In the genomic region with DNA sequence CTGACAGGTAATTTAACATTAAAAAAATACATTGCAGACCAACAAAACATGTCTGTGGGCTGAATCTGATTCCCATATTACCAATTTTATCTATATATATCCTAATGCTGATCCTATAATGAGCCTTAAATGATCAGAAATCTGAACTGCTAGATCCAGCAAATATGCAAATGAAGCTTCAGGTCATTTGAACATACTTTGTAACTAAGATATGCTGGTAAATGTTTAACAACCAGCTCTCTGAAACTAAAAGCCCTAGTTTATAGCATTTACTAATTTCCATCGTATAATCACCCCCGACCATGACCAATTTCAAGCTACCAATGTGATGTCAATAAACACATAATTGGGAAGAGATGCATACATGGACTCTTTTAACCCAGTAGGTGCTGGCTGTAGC, we compare ENCODE assay signal across 24 cellular contexts. TPM values are rescaled to one million over a fixed set of nuclear protein-coding genes. Genes with fewer than 3 reads are reported as not detected.
DNase-seq lines count a peak whose midpoint lies in the region; ATAC-seq, FAIRE-seq and TF ChIP-seq lines count a peak whose summit lies in the region.
"Had no signal": no experiment of that assay in that cellular context is flagged by ENCODE, and none has a peak within 500 bp of the region (broad histone marks: within the 10 kb centered on the region; RNA-seq: fewer than 3 reads in every experiment).

No MANE protein-coding gene starts in this region.

- TF ChIP-seq POLR2A in HepG2 (IDR thresholded peaks at IDR 0.05; ENCODE audit: insufficient read depth in 1 of 2, low read depth in 2 of 2, low read length in 2 of 2) (no peak), transverse colon (IDR thresholded peaks at IDR 0.05) (no peak)

- peaks cover 0 to 10% (median 4%) of the 10 kb centered on the region in 4 donors for H3K36me3 ChIP-seq in liver (ENCODE audit: control insufficient read depth in 4 of 4, insufficient read depth in 3 of 4, low read depth in 1 of 4, low read length in 3 of 4)
- peaks cover 9 to 57% of the 10 kb centered on the region in 2 experiments for H3K36me3 ChIP-seq in HepG2 (replicated peaks in 1 of 2; ENCODE audit: control insufficient read depth in 1 of 2, insufficient read depth in 2 of 2, low read length in 2 of 2)
- H3K36me3 ChIP-seq in kidney (ENCODE audit: control insufficient read depth in 1 of 2, insufficient read depth in 2 of 2, low read length in 2 of 2): peaks cover 8 to 9% of the 10 kb centered on the region in 2 donors
- H3K36me3 ChIP-seq in transverse colon: no peaks in the 10 kb centered on the region

- no peaks in the 10 kb centered on the region for H3K4me1 Mint-ChIP-seq in nephron
- H3K4me1 Mint-ChIP-seq in activated CD4-positive, alpha-beta memory T cell treated with anti-CD3 and anti-CD28 coated beads for 36 hours (ENCODE audit: low read depth): no peaks in the 10 kb centered on the region
- H3K4me1 Mint-ChIP-seq: CD14-positive monocyte had no signal

- FAIRE-seq in HepG2 (lab: Jason Lieb, UNC) (no peak), kidney (lab: Jason Lieb, UNC) (no peak)
- FAIRE-seq: A549, GM12891 had no signal

- TF ChIP-seq EP300 in HepG2 (IDR thresholded peaks at IDR 0.05; ENCODE audit: low read depth in 2 of 2, low read length in 2 of 2): no peak
- no peak for TF ChIP-seq EP300 in HepG2 (CRISPR knock-in tag; IDR thresholded peaks at IDR 0.05; ENCODE audit: borderline replicate concordance)
- no peak for TF ChIP-seq EP300 in transverse colon (IDR thresholded peaks at IDR 0.05; ENCODE audit: low read depth)

- intact Hi-C loops in HepG2 (cut with micrococcal nuclease; ENCODE audit: unreplicated experiment): no loop called here
- intact Hi-C loops in kidney (cut with DNase I): no loop called here
- intact Hi-C loops in activated CD4-positive, alpha-beta memory T cell treated with anti-CD3 and anti-CD28 coated beads for 36 hours (cut with micrococcal nuclease): no loop called here
- intact Hi-C loops in transverse colon (cut with DNase I; ENCODE audit: low total_unique reads): no loop called here

- H3K4me1 ChIP-seq in liver (ENCODE audit: control insufficient read depth in 4 of 4, insufficient read depth in 4 of 4, low read length in 3 of 4) (peaks cover 6 to 47% (median 32%) of the 10 kb centered on the region in 4 donors), HepG2 (ENCODE audit: insufficient read depth, low read length) (peaks cover 15% of the 10 kb centered on the region), kidney (ENCODE audit: control insufficient read depth in 1 of 2, insufficient read depth in 1 of 2, low read depth in 1 of 2, low read length in 2 of 2) (peaks cover 14 to 20% of the 10 kb centered on the region in 2 donors), transverse colon (peaks cover 0 to 4% (median 0%) of the 10 kb centered on the region in 4 donors)
- H3K4me1 ChIP-seq: A549; BE2C; BLaER1 treated with 17β-estradiol and CSF1 and Interleukin-3, amounts not matched to agents 10 nM and 100 nM had no signal

- H3K9ac ChIP-seq in liver (ENCODE audit: low read depth in 1 of 2, low read length in 2 of 2): peak overlapping the region in 1 of 2 donors; percentile 94
- H3K9ac ChIP-seq in HepG2 (ENCODE audit: insufficient read depth, low read depth, low read length): no peak overlapping the region
- H3K9ac ChIP-seq in kidney (ENCODE audit: low read length in 2 of 2): no peak overlapping the region
- H3K9ac ChIP-seq: BLaER1 treated with 17β-estradiol and CSF1 and Interleukin-3, amounts not matched to agents 10 nM and 100 nM had no signal

- H3K4me2 ChIP-seq in HepG2 (ENCODE audit: low read depth, low read length): no peak overlapping the region
- H3K4me2 ChIP-seq: A549; BLaER1 treated with 17β-estradiol and CSF1 and Interleukin-3, amounts not matched to agents 10 nM and 100 nM had no signal

- no TSS peak for BruUV-seq in HepG2 (replicated peaks; lab: Mats Ljungman, UMichigan)

- DNase-seq in HepG2 (ENCODE audit: low spot score) (no peak), kidney (no peak), cerebellar cortex (ENCODE audit: low spot score) (no peak), transverse colon (no peak)
- no peak for DNase-seq in activated CD4-positive, alpha-beta memory T cell treated with anti-CD3 and anti-CD28 coated beads for 36 hours
- DNase-seq: 8988T; ACHN; AML-193; BE2C; Calu3; CD4-positive, alpha-beta T cell; COR-L47; DMS53; DMS79 treated with DMSO at 0.1 percent for 48 hours; GF-D8; GOT3; H7; HCEC 1CT had no signal

- CTCF ChIA-PET in HepG2 (lab: Yijun Ruan, JAX; ENCODE audit: low intra/inter-chr PET ratio, low total read pairs): no interaction called here
- CTCF ChIA-PET in activated CD4-positive, alpha-beta memory T cell treated with anti-CD3 and anti-CD28 coated beads for 36 hours (lab: Charles Lee): no interaction called here

- H3K27ac Mint-ChIP-seq in nephron: peak overlapping the region; percentile 25 to 80 (median 46)
- no peak overlapping the region for H3K27ac Mint-ChIP-seq in activated CD4-positive, alpha-beta memory T cell treated with anti-CD3 and anti-CD28 coated beads for 36 hours
- H3K27ac Mint-ChIP-seq: CD14-positive monocyte; CD4-positive, alpha-beta T cell had no signal

- ATAC-seq in HepG2: no peak
- ATAC-seq: A549 had no signal

- TF ChIP-seq CTCF in liver (IDR thresholded peaks at IDR 0.05; ENCODE audit: low read depth, low read length, missing input control) (no peak), HepG2 (CRISPR knock-in tag; IDR thresholded peaks at IDR 0.05) (no peak), kidney (IDR thresholded peaks at IDR 0.05; ENCODE audit: borderline replicate concordance, extremely low read depth, insufficient read depth) (no peak), nephron (IDR thresholded peaks at IDR 0.05; ENCODE audit: unreplicated experiment in 3 of 3) (no peak), transverse colon (IDR thresholded peaks at IDR 0.05) (no peak)

- H3K27me3 Mint-ChIP-seq in nephron (ENCODE audit: low read depth): no peaks in the 10 kb centered on the region
- H3K27me3 Mint-ChIP-seq in activated CD4-positive, alpha-beta memory T cell treated with anti-CD3 and anti-CD28 coated beads for 36 hours: no peaks in the 10 kb centered on the region
- H3K27me3 Mint-ChIP-seq: CD4-positive, alpha-beta T cell had no signal

- POLR2A ChIA-PET in HepG2 (lab: Yijun Ruan, JAX): interaction anchor here (1.3 kb wide), 1 partner anchor 41 kb away, joined by 4 read pairs; no protein-coding TSS in a partner anchor
- POLR2A ChIA-PET in activated CD4-positive, alpha-beta memory T cell treated with anti-CD3 and anti-CD28 coated beads for 36 hours (lab: Charles Lee): no interaction called here

- no peak overlapping the region for H2AFZ ChIP-seq in HepG2 (ENCODE audit: low read length)

- no peak overlapping the region for H3K4me3 ChIP-seq in liver (ENCODE audit: low read depth in 1 of 3, low read length in 3 of 3)
- no peak overlapping the region for H3K4me3 ChIP-seq in HepG2 (replicated peaks in 1 of 3; ENCODE audit: insufficient read depth in 1 of 3, low read depth in 2 of 3, low read length in 3 of 3)
- no peak overlapping the region for H3K4me3 ChIP-seq in kidney (ENCODE audit: low read length in 2 of 2)
- no peak overlapping the region for H3K4me3 ChIP-seq in transverse colon
- H3K4me3 ChIP-seq: A549; BLaER1 treated with 17β-estradiol and CSF1 and Interleukin-3, amounts not matched to agents 10 nM and 100 nM had no signal

- H3K9me3 ChIP-seq in liver (ENCODE audit: control insufficient read depth in 4 of 4, low read length in 3 of 4): no peaks in the 10 kb centered on the region
- H3K9me3 ChIP-seq in HepG2 (ENCODE audit: low read length): no peaks in the 10 kb centered on the region
- H3K9me3 ChIP-seq in kidney (ENCODE audit: control insufficient read depth in 1 of 2, low read length in 2 of 2): no peaks in the 10 kb centered on the region
- H3K9me3 ChIP-seq in transverse colon: no peaks in the 10 kb centered on the region
- H3K9me3 ChIP-seq: A549; BE2C; BLaER1 treated with 17β-estradiol and CSF1 and Interleukin-3, amounts not matched to agents 10 nM and 100 nM had no signal

- no peak overlapping the region for H3K4me3 Mint-ChIP-seq in nephron
- H3K4me3 Mint-ChIP-seq in activated CD4-positive, alpha-beta memory T cell treated with anti-CD3 and anti-CD28 coated beads for 36 hours: no peak overlapping the region
- H3K4me3 Mint-ChIP-seq: CD14-positive monocyte; CD4-positive, alpha-beta T cell had no signal

- no peak for TF ChIP-seq RAD21 in liver (IDR thresholded peaks at IDR 0.05)
- TF ChIP-seq RAD21 in HepG2 (CRISPR knock-in tag; IDR thresholded peaks at IDR 0.05): no peak

- no peaks in the 10 kb centered on the region for H4K20me1 ChIP-seq in HepG2 (ENCODE audit: insufficient read depth, low read length)
- H4K20me1 ChIP-seq: BLaER1 treated with 17β-estradiol and CSF1 and Interleukin-3, amounts not matched to agents 10 nM and 100 nM had no signal

- peak overlapping the region; percentile 67 to 91 for H3K27ac ChIP-seq in liver (ENCODE audit: low read depth in 1 of 2, low read length in 2 of 2)
- H3K27ac ChIP-seq in HepG2 (ENCODE audit: extremely low read length, insufficient read depth, low read length): no peak overlapping the region
- H3K27ac ChIP-seq in kidney (ENCODE audit: low read depth in 2 of 2, low read length in 2 of 2): peak overlapping the region; percentile 32 to 67
- no peak overlapping the region for H3K27ac ChIP-seq in transverse colon
- H3K27ac ChIP-seq: A549; BLaER1 treated with 17β-estradiol and CSF1 and Interleukin-3, amounts not matched to agents 10 nM and 100 nM had no signal

- in situ Hi-C loops in HepG2 (cut with HindIII; ENCODE audit: extremely low pct_ligation_motif_present, low pct_unique_long_range_greater_than_20kb) (no loop called here), transverse colon (cut with MboI; ENCODE audit: low pct_ligation_motif_present in 1 of 4, low pct_unique_long_range_greater_than_20kb in 1 of 4, low sequenced_read_pairs in 3 of 4) (no loop called here)

- H3K27me3 ChIP-seq in liver (ENCODE audit: control insufficient read depth in 4 of 4, insufficient read depth in 4 of 4, low read length in 3 of 4) (no peaks in the 10 kb centered on the region), HepG2 (ENCODE audit: control insufficient read depth in 1 of 2, insufficient read depth in 2 of 2, low read length in 2 of 2) (no peaks in the 10 kb centered on the region), transverse colon (no peaks in the 10 kb centered on the region)
- H3K27me3 ChIP-seq: BE2C; BLaER1 treated with 17β-estradiol and CSF1 and Interleukin-3, amounts not matched to agents 10 nM and 100 nM had no signal

- peaks cover 4% of the 10 kb centered on the region for H3K79me2 ChIP-seq in HepG2 (ENCODE audit: insufficient read depth, low read length)

- H3K9me3 Mint-ChIP-seq in nephron: no peaks in the 10 kb centered on the region
- H3K9me3 Mint-ChIP-seq in activated CD4-positive, alpha-beta memory T cell treated with anti-CD3 and anti-CD28 coated beads for 36 hours: no peaks in the 10 kb centered on the region
- H3K9me3 Mint-ChIP-seq: CD14-positive monocyte; CD4-positive, alpha-beta T cell had no signal

- 32% methylated on average over 2 of the region's 2 CpGs for WGBS in liver
- WGBS in HepG2 (ENCODE audit: low lambda C conversion rate): 98% methylated on average over 2 of the region's 2 CpGs
- 71 to 77% methylated on average over 2 of the region's 2 CpGs for WGBS in transverse colon (ENCODE audit: low coverage in 1 of 2), 2 donors

- H3K36me3 Mint-ChIP-seq in nephron (ENCODE audit: low read depth): peaks cover 40% of the 10 kb centered on the region
- peaks cover 5% of the 10 kb centered on the region for H3K36me3 Mint-ChIP-seq in activated CD4-positive, alpha-beta memory T cell treated with anti-CD3 and anti-CD28 coated beads for 36 hours

RNA-seq across cellular contexts. Expression of a gene that starts 42.1 kb away (rescaled TPM):
- total RNA-seq in liver (100 to 1,000 TPM in 1 of 2 donors, 10 to 100 TPM in 1; 50.8 to 105 TPM), HepG2 (2016; rRNA removed; fragmentation: Illumina TruSeq; extraction: Trizol) (33.3 and 46.5 TPM in 2 replicates), kidney (5.4 TPM), transverse colon (10 to 100 TPM in 3 of 4 donors, 1 to 10 TPM in 1; 4.6 to 51.6 (median 36.1) TPM)
- polyA plus RNA-seq in liver (10 to 100 TPM; 30.0 to 38.6 TPM), HepG2 (2011; rRNA removed) (15.6 and 18.2 TPM in 2 replicates), kidney (ENCODE audit: insufficient read depth, low read depth, low replicate concordance) (31.3 TPM)
- 6.8 and 8.5 TPM in 2 replicates for total RNA-seq in HepG2 (2016; cell fraction: cytosol; rRNA removed; fragmentation: Illumina TruSeq; extraction: Trizol; ENCODE audit: low read depth)
- 34.1 and 46.4 TPM in 2 replicates for total RNA-seq in HepG2 (2016; cell fraction: insoluble cytoplasmic fraction; rRNA removed; fragmentation: Illumina TruSeq; extraction: Trizol)
- total RNA-seq in HepG2 (2016; cell fraction: membrane; rRNA removed; fragmentation: Illumina TruSeq; extraction: Trizol): 25.9 and 26.8 TPM in 2 replicates
- total RNA-seq in HepG2 (2016; cell fraction: nucleus; rRNA removed; fragmentation: Illumina TruSeq; extraction: Trizol): 25.0 and 33.6 TPM in 2 replicates
- polyA plus RNA-seq in HepG2 (2011; cell fraction: cytosol; rRNA removed): 10.3 and 15.1 TPM in 2 replicates
- 4.2 and 6.1 TPM in 2 replicates for polyA plus RNA-seq in HepG2 (2011; cell fraction: nucleus; rRNA removed)
- 15.3 and 17.5 TPM in 2 replicates for polyA plus RNA-seq in HepG2 (2012)
- polyA plus RNA-seq in HepG2 (2016; cell fraction: cytosol; fragmentation: Illumina TruSeq; extraction: Trizol; ENCODE audit: low read depth): 5.7 and 6.2 TPM in 2 replicates
- 43.3 and 44.9 TPM in 2 replicates for polyA plus RNA-seq in HepG2 (2016; cell fraction: insoluble cytoplasmic fraction; fragmentation: Illumina TruSeq; extraction: Trizol; ENCODE audit: low read depth)
- polyA plus RNA-seq in HepG2 (2016; cell fraction: membrane; fragmentation: Illumina TruSeq; extraction: Trizol; ENCODE audit: low read depth): 17.9 and 18.2 TPM in 2 replicates
- 22.4 and 26.9 TPM in 2 replicates for polyA plus RNA-seq in HepG2 (2016; cell fraction: nucleus; fragmentation: Illumina TruSeq; extraction: Trizol; ENCODE audit: insufficient read depth, low read depth)
- 15.5 and 17.6 TPM in 2 replicates for polyA minus RNA-seq in HepG2 (2011; rRNA and poly(A)+ RNA removed; ENCODE audit: low replicate concordance)
- polyA minus RNA-seq in HepG2 (2011; cell fraction: cytosol; rRNA and poly(A)+ RNA removed): 15.5 and 15.7 TPM in 2 replicates
- polyA minus RNA-seq in HepG2 (2011; cell fraction: nucleus; rRNA and poly(A)+ RNA removed): 18.3 and 31.2 TPM in 2 replicates
- total RNA-seq in activated CD4-positive, alpha-beta memory T cell treated with anti-CD3 and anti-CD28 coated beads for 36 hours: 1 to 10 TPM; 2.1 to 2.5 TPM

Comparison
In these comparisons a context has a peak if more than half of its experiments do, and no peak if none do; other contexts are left out.
1. H3K27ac ChIP-seq: peak in liver (2 of 2) and kidney (2 of 2); none in HepG2 (single experiment) and transverse colon (0 of 4).